Comparison of ENCODE assay signal across 14 cellular contexts in the genomic region with DNA sequence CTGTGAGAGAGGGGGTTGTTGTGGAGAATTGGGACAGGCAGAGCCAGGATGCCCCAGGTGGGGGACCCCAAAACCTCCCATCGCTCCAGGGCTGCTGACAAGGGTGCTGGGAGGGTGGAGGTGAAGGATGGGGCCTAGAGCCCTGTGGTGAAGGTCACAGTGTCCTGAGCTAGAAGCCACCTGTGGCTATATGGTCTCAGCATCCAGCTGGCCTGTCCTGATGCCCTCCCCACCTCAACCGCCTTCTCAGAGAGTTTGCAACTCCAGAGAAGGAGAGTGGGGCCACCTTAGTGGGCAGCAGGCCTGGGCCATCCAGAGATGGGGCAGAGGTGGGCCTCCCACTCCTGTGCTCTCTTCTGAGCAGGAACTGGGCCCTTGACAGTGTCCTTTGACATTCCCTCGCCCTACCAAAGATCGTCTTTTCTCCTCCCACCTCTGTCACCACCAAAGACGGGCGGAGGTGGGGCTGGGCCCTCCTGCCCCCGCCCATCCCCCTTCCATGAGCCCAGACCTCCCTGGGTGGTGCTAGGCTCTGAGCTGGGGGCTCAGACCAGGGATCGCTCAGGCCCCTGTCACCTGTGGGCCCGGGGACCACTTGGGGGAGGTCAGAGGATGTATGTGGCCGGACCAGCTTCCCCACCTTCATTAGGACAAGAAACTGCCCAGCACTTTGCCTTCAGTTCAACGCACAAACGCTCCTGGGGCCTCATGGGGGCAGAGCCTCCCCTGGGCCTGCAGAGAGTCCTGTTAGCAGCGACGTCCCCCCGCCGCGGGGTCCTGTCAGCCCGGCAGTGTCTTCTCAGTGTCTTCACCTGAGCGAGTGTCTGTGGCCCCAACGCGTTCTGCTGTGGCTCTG. TPM values are rescaled to one million over a fixed set of nuclear protein-coding genes. Genes with fewer than 3 reads are reported as not detected.
A peak's percentile ranks its signal among the peaks of the same experiment; 100 is the strongest.
DNase-seq lines count a peak whose midpoint lies in the region; ATAC-seq and TF ChIP-seq lines count a peak whose summit lies in the region.
"Had no signal": no experiment of that assay in that cellular context is flagged by ENCODE, and none has a peak within 500 bp of the region (broad histone marks: within the 10 kb centered on the region; RNA-seq: fewer than 3 reads in every experiment).

No MANE protein-coding gene starts in this region.

- no peak overlapping the region for H3K18ac ChIP-seq in H9 (ENCODE audit: insufficient read length, low read depth, low read length)

- POLR2A ChIA-PET in activated CD4-positive, alpha-beta T cell treated with anti-CD3 and anti-CD28 coated beads for 36 hours (lab: Charles Lee), result interaction anchor here (0.9 kb wide), 1 partner anchor 10 kb away, joined by 3 read pairs; no protein-coding TSS in a partner anchor
- POLR2A ChIA-PET in activated naive CD8-positive, alpha-beta T cell treated with anti-CD3 and anti-CD28 coated beads, Interleukin-2, amount 10 ng/mL, durations not matched to agents 7 days and 5 days (lab: Charles Lee), result interaction anchor here (1.1 to 5.1 kb wide), 3 partner anchors 10 to 42 kb away, joined by 3 to 31 read pairs (median 13); a partner anchor contains a TSS
- POLR2A ChIA-PET in naive thymus-derived CD4-positive, alpha-beta T cell (lab: Charles Lee), result no interaction called here

- H2BK120ac ChIP-seq in H9 (ENCODE audit: low read depth, low read length, poor library complexity, severe bottlenecking), result no peak overlapping the region

- peaks cover 0 to 21% (median 1%) of the 10 kb centered on the region in 3 experiments for H3K36me3 ChIP-seq in naive thymus-derived CD4-positive, alpha-beta T cell (ENCODE audit: control insufficient read depth in 2 of 3, insufficient read depth in 3 of 3, low read length in 3 of 3)

- no peaks in the 10 kb centered on the region for H4K20me1 ChIP-seq in H9 (ENCODE audit: control insufficient read depth, insufficient read depth, insufficient read length)

- no peak overlapping the region for H3K4me3 Mint-ChIP-seq in activated CD4-positive, alpha-beta T cell treated with anti-CD3 and anti-CD28 coated beads for 36 hours
- no peak overlapping the region for H3K4me3 Mint-ChIP-seq in H9
- no peak overlapping the region for H3K4me3 Mint-ChIP-seq in activated naive CD8-positive, alpha-beta T cell treated with anti-CD3 and anti-CD28 coated beads, Interleukin-2, amount 10 ng/mL, durations not matched to agents 7 days and 5 days
- H3K4me3 Mint-ChIP-seq in naive thymus-derived CD4-positive, alpha-beta T cell, result peak overlapping the region in 1 of 10 donors; percentile 44
- H3K4me3 Mint-ChIP-seq: mesothelial cell of epicardium, neural crest cell had no signal

- intact Hi-C loops in activated CD4-positive, alpha-beta T cell treated with anti-CD3 and anti-CD28 coated beads for 36 hours (cut with DNase I, micrococcal nuclease), result no loop called here
- intact Hi-C loops in naive thymus-derived CD4-positive, alpha-beta T cell (cut with micrococcal nuclease), result no loop called here

- no peak for DNase-seq in activated CD4-positive, alpha-beta T cell treated with anti-CD3 and anti-CD28 coated beads for 36 hours
- DNase-seq in activated CD4-positive, alpha-beta T cell treated with anti-CD3 and anti-CD28 coated beads, Interleukin-2, amount 50 U/mL, for 4 hours, result no peak
- peak; percentile 47 for DNase-seq in H9
- no peak for DNase-seq in activated naive CD8-positive, alpha-beta T cell treated with anti-CD3 and anti-CD28 coated beads, Interleukin-2, amount 10 ng/mL, durations not matched to agents 7 days and 5 days
- no peak for DNase-seq in naive thymus-derived CD4-positive, alpha-beta T cell
- no peak for DNase-seq in GOT3 (lab: John Stamatoyannopoulos, UW)
- no peak for DNase-seq in GDM1 (lab: John Stamatoyannopoulos, UW)
- no peak for DNase-seq in epidermal melanocyte (ENCODE audit: insufficient read length, low spot score)
- DNase-seq: activated CD4-positive, alpha-beta T cell treated with anti-CD3 and anti-CD28 coated beads, Interleukin-2, amount 50 U/mL, for 48 hours; cortex of kidney; NCI-H2081; NCI-H524 treated with DMSO at 0.1 percent for 48 hours had no signal

- no peak for TF ChIP-seq CTCF in H9 (conservative IDR thresholded peaks at IDR 0.05)

- H2BK20ac ChIP-seq in H9 (ENCODE audit: low read depth, low read length, poor library complexity, severe bottlenecking), result no peak overlapping the region

- no CpG with 5 or more reads among the region's 21 CpGs for WGBS in H9 (ENCODE audit: extremely low coverage, insufficient read length, low lambda C conversion rate)

- no peak overlapping the region for H2BK15ac ChIP-seq in H9 (ENCODE audit: low read depth, low read length)

- H2BK5ac ChIP-seq in H9 (ENCODE audit: insufficient read length, low read length), result no peak overlapping the region

- ATAC-seq in activated CD4-positive, alpha-beta T cell treated with anti-CD3 and anti-CD28 coated beads for 36 hours, result no peak
- no peak for ATAC-seq in activated naive CD8-positive, alpha-beta T cell treated with anti-CD3 and anti-CD28 coated beads, Interleukin-2, amount 10 ng/mL, durations not matched to agents 7 days and 5 days (ENCODE audit: low read depth)
- ATAC-seq in naive thymus-derived CD4-positive, alpha-beta T cell, result no peak

- H3K27me3 ChIP-seq in H9 (ENCODE audit: insufficient read depth, low read length), result no peaks in the 10 kb centered on the region
- H3K27me3 ChIP-seq in naive thymus-derived CD4-positive, alpha-beta T cell (ENCODE audit: control insufficient read depth in 2 of 2, insufficient read depth in 2 of 2, low read length in 2 of 2), result no peaks in the 10 kb centered on the region

- no peak overlapping the region for H3K4me3 ChIP-seq in naive thymus-derived CD4-positive, alpha-beta T cell (ENCODE audit: low read length)

- H3K56ac ChIP-seq in H9 (ENCODE audit: insufficient read length, low read depth, low read length), result no peak overlapping the region

- peaks cover 5% of the 10 kb centered on the region; the same call in 1 of the 2 replicates for H3K4me1 ChIP-seq in H9 (ENCODE audit: insufficient read depth, low read length)
- peaks cover 12 to 41% of the 10 kb centered on the region in 2 donors for H3K4me1 ChIP-seq in naive thymus-derived CD4-positive, alpha-beta T cell (ENCODE audit: control insufficient read depth in 2 of 2, insufficient read depth in 2 of 2, low read length in 2 of 2)

- H2AK5ac ChIP-seq in H9 (ENCODE audit: insufficient read length, low read length), result no peak overlapping the region

- no peak overlapping the region for H4K8ac ChIP-seq in H9 (replicated peaks; ENCODE audit: insufficient read length, low read depth, low read length)

- no peak overlapping the region for H4K91ac ChIP-seq in H9 (ENCODE audit: insufficient read length, low read depth, low read length)

- no peak overlapping the region for H3K27ac ChIP-seq in H9 (ENCODE audit: insufficient read length, low read depth, low read length)
- peak overlapping the region; percentile 21 for H3K27ac ChIP-seq in naive thymus-derived CD4-positive, alpha-beta T cell (ENCODE audit: low read depth, low read length)

- no peaks in the 10 kb centered on the region for H3K79me1 ChIP-seq in H9 (ENCODE audit: insufficient read depth, low read depth, low read length, poor library complexity, severe bottlenecking)

- no peak overlapping the region for H3K14ac ChIP-seq in H9 (ENCODE audit: insufficient read depth, low read length)

- no peak overlapping the region for H3T11ph ChIP-seq in H9 (ENCODE audit: low read length)

- no peak overlapping the region for H2AFZ ChIP-seq in H9 (ENCODE audit: low read length)

- peaks cover 41% of the 10 kb centered on the region for H3K4me1 Mint-ChIP-seq in activated CD4-positive, alpha-beta T cell treated with anti-CD3 and anti-CD28 coated beads for 36 hours
- H3K4me1 Mint-ChIP-seq in H9, result peaks cover 14 to 23% of the 10 kb centered on the region in 2 experiments
- peaks cover 30% of the 10 kb centered on the region for H3K4me1 Mint-ChIP-seq in activated naive CD8-positive, alpha-beta T cell treated with anti-CD3 and anti-CD28 coated beads, Interleukin-2, amount 10 ng/mL, durations not matched to agents 7 days and 5 days
- peaks cover 20 to 46% (median 30%) of the 10 kb centered on the region in 7 donors for H3K4me1 Mint-ChIP-seq in naive thymus-derived CD4-positive, alpha-beta T cell
- H3K4me1 Mint-ChIP-seq: mesothelial cell of epicardium had no signal

- no peaks in the 10 kb centered on the region for H3K9me3 ChIP-seq in H9 (ENCODE audit: control insufficient read depth, low read depth, low read length)
- H3K9me3 ChIP-seq in naive thymus-derived CD4-positive, alpha-beta T cell (ENCODE audit: control insufficient read depth in 2 of 3, low read length in 3 of 3), result no peaks in the 10 kb centered on the region

- CTCF ChIA-PET in activated CD4-positive, alpha-beta T cell treated with anti-CD3 and anti-CD28 coated beads for 36 hours (lab: Charles Lee), result no interaction called here
- CTCF ChIA-PET in naive thymus-derived CD4-positive, alpha-beta T cell (lab: Charles Lee), result no interaction called here

- H4K5ac ChIP-seq in H9 (ENCODE audit: insufficient read length, low read depth, low read length), result no peak overlapping the region

- no peaks in the 10 kb centered on the region for H3K9me3 Mint-ChIP-seq in activated CD4-positive, alpha-beta T cell treated with anti-CD3 and anti-CD28 coated beads for 36 hours (ENCODE audit: low read depth)
- H3K9me3 Mint-ChIP-seq in H9, result no peaks in the 10 kb centered on the region
- no peaks in the 10 kb centered on the region for H3K9me3 Mint-ChIP-seq in activated naive CD8-positive, alpha-beta T cell treated with anti-CD3 and anti-CD28 coated beads, Interleukin-2, amount 10 ng/mL, durations not matched to agents 7 days and 5 days
- H3K9me3 Mint-ChIP-seq in naive thymus-derived CD4-positive, alpha-beta T cell, result no peaks in the 10 kb centered on the region
- H3K9me3 Mint-ChIP-seq: mesothelial cell of epicardium, neural crest cell had no signal

- H3K27me3 Mint-ChIP-seq in activated CD4-positive, alpha-beta T cell treated with anti-CD3 and anti-CD28 coated beads for 36 hours, result no peaks in the 10 kb centered on the region
- no peaks in the 10 kb centered on the region for H3K27me3 Mint-ChIP-seq in H9 (ENCODE audit: low read depth)
- no peaks in the 10 kb centered on the region for H3K27me3 Mint-ChIP-seq in activated naive CD8-positive, alpha-beta T cell treated with anti-CD3 and anti-CD28 coated beads, Interleukin-2, amount 10 ng/mL, durations not matched to agents 7 days and 5 days
- H3K27me3 Mint-ChIP-seq in naive thymus-derived CD4-positive, alpha-beta T cell, result no peaks in the 10 kb centered on the region

- H3K4ac ChIP-seq in H9 (ENCODE audit: low read depth, low read length), result no peak overlapping the region

- no peak overlapping the region for H3K9ac ChIP-seq in H9 (ENCODE audit: extremely low read depth, insufficient read length, low read length)

- H3K23me2 ChIP-seq in H9 (ENCODE audit: insufficient read length, low read depth, low read length, poor library complexity, severe bottlenecking), result no peaks in the 10 kb centered on the region

- no peak overlapping the region for H3K4me2 ChIP-seq in H9 (ENCODE audit: insufficient read depth, insufficient read length, low read length)

- peaks cover 11% of the 10 kb centered on the region for H3K36me3 Mint-ChIP-seq in activated CD4-positive, alpha-beta T cell treated with anti-CD3 and anti-CD28 coated beads for 36 hours (ENCODE audit: low read depth)
- H3K36me3 Mint-ChIP-seq in H9 (ENCODE audit: insufficient read depth in 1 of 3, low read depth in 3 of 3), result peaks cover 11 to 22% (median 21%) of the 10 kb centered on the region in 3 experiments; a peak in 6 of 7 replicates
- peaks cover 11% of the 10 kb centered on the region for H3K36me3 Mint-ChIP-seq in activated naive CD8-positive, alpha-beta T cell treated with anti-CD3 and anti-CD28 coated beads, Interleukin-2, amount 10 ng/mL, durations not matched to agents 7 days and 5 days
- peaks cover 0 to 7% (median 0%) of the 10 kb centered on the region in 5 donors for H3K36me3 Mint-ChIP-seq in naive thymus-derived CD4-positive, alpha-beta T cell

- H3K23ac ChIP-seq in H9 (ENCODE audit: insufficient read length, low read depth, low read length), result no peak overlapping the region

- no peak overlapping the region for H2BK12ac ChIP-seq in H9 (ENCODE audit: insufficient read length, low read depth, low read length)

- H3K27ac Mint-ChIP-seq in activated CD4-positive, alpha-beta T cell treated with anti-CD3 and anti-CD28 coated beads for 36 hours, result peak overlapping the region; percentile 37
- peak overlapping the region; percentile 64 to 84 (median 79); a peak in 4 of 7 replicates for H3K27ac Mint-ChIP-seq in H9
- H3K27ac Mint-ChIP-seq in activated naive CD8-positive, alpha-beta T cell treated with anti-CD3 and anti-CD28 coated beads, Interleukin-2, amount 10 ng/mL, durations not matched to agents 7 days and 5 days, result peak overlapping the region; percentile 54
- H3K27ac Mint-ChIP-seq in naive thymus-derived CD4-positive, alpha-beta T cell, result peak overlapping the region in 5 of 9 donors; percentile 6 to 80 (median 67)
- H3K27ac Mint-ChIP-seq: mesothelial cell of epicardium had no signal

- H3K79me2 ChIP-seq in H9 (ENCODE audit: insufficient read depth, low read length), result no peaks in the 10 kb centered on the region

RNA-seq across cellular contexts. Expression of a gene that starts 10.0 kb away (rescaled TPM):
- total RNA-seq in activated CD4-positive, alpha-beta T cell treated with anti-CD3 and anti-CD28 coated beads for 36 hours, result 10 to 100 TPM; 15.1 to 16.4 TPM
- total RNA-seq in H9 (2021), result 42.6 and 43.3 TPM in 2 replicates
- 10 to 100 TPM; 17.4 to 21.6 TPM for total RNA-seq in activated naive CD8-positive, alpha-beta T cell treated with anti-CD3 and anti-CD28 coated beads, Interleukin-2, amount 10 ng/mL, durations not matched to agents 7 days and 5 days
- total RNA-seq in naive thymus-derived CD4-positive, alpha-beta T cell, result 10 to 100 TPM in 3 of 5 experiments, 1 to 10 TPM in 2; 5.7 to 17.1 (median 11.9) TPM
- polyA plus RNA-seq in naive thymus-derived CD4-positive, alpha-beta T cell, result 10 to 100 TPM; 10.5 to 12.3 TPM

RNA-seq across cellular contexts. Expression of a gene that starts 34.5 kb away (rescaled TPM):
- 10 to 100 TPM; 15.7 to 25.8 TPM for total RNA-seq in activated CD4-positive, alpha-beta T cell treated with anti-CD3 and anti-CD28 coated beads for 36 hours
- total RNA-seq in H9 (2021), result 37.8 and 38.8 TPM in 2 replicates
- 10 to 100 TPM; 62.1 to 66.0 TPM for total RNA-seq in activated naive CD8-positive, alpha-beta T cell treated with anti-CD3 and anti-CD28 coated beads, Interleukin-2, amount 10 ng/mL, durations not matched to agents 7 days and 5 days
- total RNA-seq in naive thymus-derived CD4-positive, alpha-beta T cell, result 10 to 100 TPM; 50.0 to 73.4 (median 60.7) TPM
- polyA plus RNA-seq in naive thymus-derived CD4-positive, alpha-beta T cell, result 10 to 100 TPM in 1 of 2 donors, 1 to 10 TPM in 1; 7.1 to 15.2 TPM

RNA-seq across cellular contexts. Expression of a gene that starts 39.7 kb away (rescaled TPM):
- total RNA-seq in activated CD4-positive, alpha-beta T cell treated with anti-CD3 and anti-CD28 coated beads for 36 hours, result 10 to 100 TPM; 13.2 to 18.9 TPM
- 15.0 and 15.7 TPM in 2 replicates for total RNA-seq in H9 (2021)
- 10 to 100 TPM; 19.5 to 22.7 TPM for total RNA-seq in activated naive CD8-positive, alpha-beta T cell treated with anti-CD3 and anti-CD28 coated beads, Interleukin-2, amount 10 ng/mL, durations not matched to agents 7 days and 5 days
- total RNA-seq in naive thymus-derived CD4-positive, alpha-beta T cell, result 10 to 100 TPM in 4 of 5 experiments, 1 to 10 TPM in 1; 7.2 to 15.6 (median 11.4) TPM
- polyA plus RNA-seq in naive thymus-derived CD4-positive, alpha-beta T cell, result 10 to 100 TPM; 10.7 to 20.1 TPM

RNA-seq across cellular contexts. Expression of a gene that starts 40.3 kb away (rescaled TPM):
- 10 to 100 TPM; 71.9 to 88.0 TPM for total RNA-seq in activated CD4-positive, alpha-beta T cell treated with anti-CD3 and anti-CD28 coated beads for 36 hours
- 140 and 145 TPM in 2 replicates for total RNA-seq in H9 (2021)
- total RNA-seq in activated naive CD8-positive, alpha-beta T cell treated with anti-CD3 and anti-CD28 coated beads, Interleukin-2, amount 10 ng/mL, durations not matched to agents 7 days and 5 days, result 10 to 100 TPM; 88.3 to 91.0 TPM
- total RNA-seq in naive thymus-derived CD4-positive, alpha-beta T cell, result 100 to 1,000 TPM in 1 of 5 experiments, 10 to 100 TPM in 4; 45.0 to 110 (median 52.3) TPM
- 10 to 100 TPM; 12.6 to 13.8 TPM for polyA plus RNA-seq in naive thymus-derived CD4-positive, alpha-beta T cell

RNA-seq across cellular contexts. Expression of a gene that starts 42.8 kb away (rescaled TPM):
- total RNA-seq in activated CD4-positive, alpha-beta T cell treated with anti-CD3 and anti-CD28 coated beads for 36 hours, result 10 to 100 TPM; 49.1 to 53.7 TPM
- total RNA-seq in H9 (2021), result 69.0 and 69.5 TPM in 2 replicates
- 100 to 1,000 TPM in 1 of 2 experiments, 10 to 100 TPM in 1; 98.7 to 104 TPM for total RNA-seq in activated naive CD8-positive, alpha-beta T cell treated with anti-CD3 and anti-CD28 coated beads, Interleukin-2, amount 10 ng/mL, durations not matched to agents 7 days and 5 days
- total RNA-seq in naive thymus-derived CD4-positive, alpha-beta T cell, result 100 to 1,000 TPM in 2 of 5 experiments, 10 to 100 TPM in 3; 76.3 to 106 (median 86.2) TPM
- polyA plus RNA-seq in naive thymus-derived CD4-positive, alpha-beta T cell, result 10 to 100 TPM; 22.5 to 31.7 TPM
